ENCODE assay signal across 8 cellular contexts in the genomic region with DNA sequence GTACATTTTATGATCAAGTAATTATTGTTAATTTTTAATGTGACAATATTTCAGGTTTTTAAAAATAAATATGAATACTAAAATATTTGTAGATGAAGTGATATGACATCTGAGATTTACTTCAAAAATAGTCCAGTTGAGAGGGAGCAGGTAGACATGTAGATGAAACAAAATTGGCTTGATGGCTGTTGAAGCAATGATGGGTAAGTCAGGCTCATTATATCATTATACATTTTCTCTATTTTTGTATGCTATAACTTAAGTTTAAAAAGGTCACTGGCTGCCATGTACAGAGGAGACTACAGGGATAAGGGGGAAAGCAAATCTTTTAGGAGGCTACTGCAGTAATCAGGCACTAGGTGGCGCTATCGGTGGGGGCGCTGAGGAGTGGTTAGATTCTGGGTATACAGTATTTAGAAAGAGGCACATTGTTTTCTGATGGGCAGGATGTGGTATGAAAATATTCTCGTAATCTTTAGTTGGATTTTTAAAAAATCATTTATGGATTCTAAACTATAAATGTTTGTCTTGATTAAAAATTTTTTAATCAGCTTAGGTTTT.
DNase-seq lines count a peak whose midpoint lies in the region; ATAC-seq and TF ChIP-seq lines count a peak whose summit lies in the region.

No MANE protein-coding gene starts in this region.

- no peak overlapping the region for H3K27ac ChIP-seq in OCI-LY3 (ENCODE audit: low read length)

- no peak overlapping the region for H3K9ac ChIP-seq in OCI-LY3 (ENCODE audit: low read length)

- H2AFZ ChIP-seq in OCI-LY3 (ENCODE audit: low read depth, low read length) = no peak overlapping the region

- DNase-seq in DMS 273 treated with DMSO at 0.1 percent for 48 hours (lab: John Stamatoyannopoulos, UW) (peak; percentile 7), HK-2 (ENCODE audit: unreplicated experiment) (peak; percentile 64), fibroblast of villous mesenchyme (ENCODE audit: low read depth) (peak; percentile 56), posterior cingulate gyrus (peak in 8 of 10 donors; percentile 60 to 95 (median 70))
- DNase-seq in activated T-cell treated with anti-CD3 and anti-CD28 coated beads, Interleukin-2, amount 50 U/mL, for 4 hours = peak; percentile 25

- no peaks in the 10 kb centered on the region for H3K4me1 Mint-ChIP-seq in activated T-cell treated with anti-CD3 and anti-CD28 coated beads, Interleukin-2, amount 50 U/mL, for 4 hours (ENCODE audit: low read depth)

- peak; percentile 87 for TF ChIP-seq CTCF in OCI-LY3 (IDR thresholded peaks at IDR 0.05; ENCODE audit: low read depth, low read length)
- peak; percentile 94 for TF ChIP-seq CTCF in fibroblast of villous mesenchyme (IDR thresholded peaks at IDR 0.05; ENCODE audit: insufficient read depth, low read depth, low read length)

- intact Hi-C loops in posterior cingulate gyrus (cut with DNase I) = loop anchor here (5.0 to 10.0 kb wide), 2 partner anchors 453 to 660 kb away; partner anchors contain the start of genes DOCK4 and ZNF277

- no peaks in the 10 kb centered on the region for H3K36me3 ChIP-seq in OCI-LY3 (replicated peaks; ENCODE audit: low read depth, low read length)

- no peak overlapping the region for H3K4me3 Mint-ChIP-seq in activated T-cell treated with anti-CD3 and anti-CD28 coated beads, Interleukin-2, amount 50 U/mL, for 4 hours

- no peaks in the 10 kb centered on the region for H4K20me1 ChIP-seq in OCI-LY3 (ENCODE audit: insufficient read depth, low read length)

- no peaks in the 10 kb centered on the region for H3K4me1 ChIP-seq in OCI-LY3 (ENCODE audit: low read length)

- no peaks in the 10 kb centered on the region for H3K27me3 Mint-ChIP-seq in activated T-cell treated with anti-CD3 and anti-CD28 coated beads, Interleukin-2, amount 50 U/mL, for 4 hours (ENCODE audit: low read depth)

- H3K36me3 Mint-ChIP-seq in activated T-cell treated with anti-CD3 and anti-CD28 coated beads, Interleukin-2, amount 50 U/mL, for 4 hours (ENCODE audit: insufficient read depth) = no peaks in the 10 kb centered on the region

- no peak overlapping the region for H3K4me2 ChIP-seq in OCI-LY3 (ENCODE audit: low read length)

- H3K4me3 ChIP-seq in OCI-LY3 (ENCODE audit: low read length) (no peak overlapping the region), fibroblast of villous mesenchyme (ENCODE audit: low read depth, low read length) (no peak overlapping the region)

- H3K27me3 ChIP-seq in OCI-LY3 (ENCODE audit: low read depth, low read length) = no peaks in the 10 kb centered on the region

- H3K9me3 Mint-ChIP-seq in activated T-cell treated with anti-CD3 and anti-CD28 coated beads, Interleukin-2, amount 50 U/mL, for 4 hours = no peaks in the 10 kb centered on the region

- no peaks in the 10 kb centered on the region for H3K79me2 ChIP-seq in OCI-LY3 (ENCODE audit: low read length)

- ATAC-seq in GM19463 (IDR thresholded peaks at IDR 0.05; ENCODE audit: unreplicated experiment) (peak; percentile 85), HG03439 (IDR thresholded peaks at IDR 0.05; ENCODE audit: unreplicated experiment) (no peak)
- peak; percentile 56 to 70 for ATAC-seq in activated T-cell treated with anti-CD3 and anti-CD28 coated beads, Interleukin-2, amount 50 U/mL, for 4 hours

- no peaks in the 10 kb centered on the region for H3K9me3 ChIP-seq in OCI-LY3 (ENCODE audit: insufficient read depth, low read length)

Comparison
In these comparisons a context has a peak if more than half of its experiments do, and no peak if none do; other contexts are left out.
1. DNase-seq: peak in every context shown above with its lines; median percentile 70 in posterior cingulate gyrus; 64 in HK-2; 56 in fibroblast of villous mesenchyme; 25 in activated T-cell treated with anti-CD3 and anti-CD28 coated beads, Interleukin-2, amount 50 U/mL, for 4 hours; 7 in DMS 273 treated with DMSO at 0.1 percent for 48 hours.